Comparison of ENCODE assay signal across 27 cellular contexts in genomic region chr1:164805399-164805798, GRCh38.
A peak's percentile ranks its signal among the peaks of the same experiment; 100 is the strongest.
DNase-seq lines count a peak whose midpoint lies in the region; ATAC-seq, FAIRE-seq and TF ChIP-seq lines count a peak whose summit lies in the region.
"Had no signal": no experiment of that assay in that cellular context is flagged by ENCODE, and none has a peak within 500 bp of the region (broad histone marks: within the 10 kb centered on the region; RNA-seq: fewer than 3 reads in every experiment).

No MANE protein-coding gene starts in this region.

- FAIRE-seq in RCC 7860 (lab: Jason Lieb, UNC) = no peak

- H3K36me3 ChIP-seq in esophagus muscularis mucosa = peaks cover 0 to 36% (median 19%) of the 10 kb centered on the region in 4 donors
- H3K36me3 ChIP-seq: breast epithelium had no signal

- H3K9me3 Mint-ChIP-seq in nephron progenitor cell = no peaks in the 10 kb centered on the region
- H3K9me3 Mint-ChIP-seq: activated naive CD8-positive, alpha-beta T cell treated with anti-CD3 and anti-CD28 coated beads, Interleukin-2, amount 50 U/mL, for 24 hours; HFFc6; T-helper 1 cell treated with Interleukin-12 subunit alpha and Interleukin-12 subunit beta and Interleukin-4 antibody, amounts not matched to agents 30 μg/mL and 1 μg/mL, for 36 hours had no signal

- no peak for TF ChIP-seq POLR2A in esophagus muscularis mucosa (IDR thresholded peaks at IDR 0.05; ENCODE audit: low read depth)
- TF ChIP-seq POLR2A in erythroblast (IDR thresholded peaks at IDR 0.05; ENCODE audit: low read length) = no peak

- H3K27me3 ChIP-seq in esophagus muscularis mucosa = no peaks in the 10 kb centered on the region
- H3K27me3 ChIP-seq: breast epithelium, heart right ventricle had no signal

- H3K4me3 Mint-ChIP-seq in nephron progenitor cell = no peak overlapping the region
- H3K4me3 Mint-ChIP-seq: activated CD4-positive, alpha-beta T cell treated with anti-CD3 and anti-CD28 coated beads for 36 hours; activated naive CD8-positive, alpha-beta T cell treated with anti-CD3 and anti-CD28 coated beads, Interleukin-2, amount 50 U/mL, for 24 hours; HFFc6; naive B cell; T-helper 1 cell treated with Interleukin-12 subunit alpha and Interleukin-12 subunit beta and Interleukin-4 antibody, amounts not matched to agents 30 μg/mL and 1 μg/mL, for 36 hours had no signal

- intact Hi-C loops in esophagus muscularis mucosa (cut with DNase I) = no loop called here

- H3K27ac Mint-ChIP-seq in nephron progenitor cell = peak overlapping the region; percentile 50
- H3K27ac Mint-ChIP-seq: activated CD4-positive, alpha-beta T cell treated with anti-CD3 and anti-CD28 coated beads for 36 hours; activated naive CD8-positive, alpha-beta T cell treated with anti-CD3 and anti-CD28 coated beads, Interleukin-2, amount 50 U/mL, for 24 hours; HFFc6; naive B cell; T-helper 1 cell treated with Interleukin-12 subunit alpha and Interleukin-12 subunit beta and Interleukin-4 antibody, amounts not matched to agents 30 μg/mL and 1 μg/mL, for 36 hours had no signal

- no peaks in the 10 kb centered on the region for H3K27me3 Mint-ChIP-seq in nephron progenitor cell (ENCODE audit: low read depth, poor library complexity)
- H3K27me3 Mint-ChIP-seq: activated CD4-positive, alpha-beta T cell treated with anti-CD3 and anti-CD28 coated beads for 36 hours; activated naive CD8-positive, alpha-beta T cell treated with anti-CD3 and anti-CD28 coated beads, Interleukin-2, amount 50 U/mL, for 24 hours had no signal

- H3K4me1 Mint-ChIP-seq in nephron progenitor cell = peaks cover 30% of the 10 kb centered on the region
- H3K4me1 Mint-ChIP-seq: activated CD4-positive, alpha-beta T cell treated with anti-CD3 and anti-CD28 coated beads for 36 hours; activated naive CD8-positive, alpha-beta T cell treated with anti-CD3 and anti-CD28 coated beads, Interleukin-2, amount 50 U/mL, for 24 hours; naive B cell had no signal

- peak overlapping the region; percentile 30 to 67 (median 46) for H3K27ac ChIP-seq in esophagus muscularis mucosa (replicated peaks in 1 of 4)
- H3K27ac ChIP-seq: breast epithelium, heart right ventricle, SK-N-MC had no signal

- TF ChIP-seq CTCF in esophagus muscularis mucosa (IDR thresholded peaks at IDR 0.05) (no peak), nephron progenitor cell (IDR thresholded peaks at IDR 0.05) (no peak)

- TF ChIP-seq EP300 in esophagus muscularis mucosa (IDR thresholded peaks at IDR 0.05) = no peak

- H3K4me3 ChIP-seq in esophagus muscularis mucosa = no peak overlapping the region
- H3K4me3 ChIP-seq: breast epithelium, heart right ventricle, SK-N-MC, thoracic aorta had no signal

- no peak for ATAC-seq in HG02642 (IDR thresholded peaks at IDR 0.05; ENCODE audit: poor library complexity, unreplicated experiment)
- ATAC-seq: activated CD4-positive, alpha-beta T cell treated with anti-CD3 and anti-CD28 coated beads for 36 hours; activated naive CD8-positive, alpha-beta T cell treated with anti-CD3 and anti-CD28 coated beads, Interleukin-2, amount 50 U/mL, for 24 hours; left colon had no signal

- WGBS in esophagus muscularis mucosa = 51% methylated on average over 4 of the region's 4 CpGs

- DNase-seq in ELF-1 (ENCODE audit: low read depth, low spot score) (peak; percentile 30), NCI-H69 (lab: John Stamatoyannopoulos, UW) (peak; percentile 86), esophagus muscularis mucosa (ENCODE audit: extremely low spot score) (no peak), nephron progenitor cell (no peak), erythroblast (lab: John Stamatoyannopoulos, UW) (no peak), RCC 7860 (ENCODE audit: low spot score) (no peak)
- DNase-seq: activated CD4-positive, alpha-beta T cell treated with anti-CD3 and anti-CD28 coated beads for 36 hours; activated CD8-positive, alpha-beta memory T cell treated with anti-CD3 and anti-CD28 coated beads for 24 hours; activated gamma-delta T cell treated with Interleukin-2 at 50 U/mL for 16 hours; activated naive CD8-positive, alpha-beta T cell treated with anti-CD3 and anti-CD28 coated beads, Interleukin-2, amount 50 U/mL, for 24 hours; activated T-cell treated with anti-CD3 and anti-CD28 coated beads, Interleukin-2, amount 50 U/mL, for 1 hour; C1 segment of cervical spinal cord; heart right ventricle; HFFc6; KG1; left colon; naive B cell; NCI-H1436 treated with DMSO at 0.1 percent for 48 hours; NCI-H2107; NCI-H510A treated with DMSO at 0.1 percent for 48 hours; retina; stimulated activated naive CD4-positive, alpha-beta T cell treated with Interleukin-2 at 50 U/mL for 16 hours had no signal

- no peaks in the 10 kb centered on the region for H3K9me3 ChIP-seq in esophagus muscularis mucosa
- H3K9me3 ChIP-seq: breast epithelium, heart right ventricle, thoracic aorta had no signal

- peaks cover 29 to 72% (median 57%) of the 10 kb centered on the region in 4 donors for H3K4me1 ChIP-seq in esophagus muscularis mucosa

- H3K36me3 Mint-ChIP-seq in nephron progenitor cell (ENCODE audit: low read depth) = peaks cover 87% of the 10 kb centered on the region
- H3K36me3 Mint-ChIP-seq: naive B cell had no signal

Comparison
In these comparisons a context has a peak if more than half of its experiments do, and no peak if none do; other contexts are left out.
1. DNase-seq: peak in ELF-1 (single experiment) and NCI-H69 (single experiment); none in esophagus muscularis mucosa (single experiment), nephron progenitor cell (single experiment), erythroblast (0 of 2) and RCC 7860 (single experiment).